17 cellular contexts compared by ENCODE assay signal in genomic region chr22:45227645-45228400, GRCh38. TPM values are rescaled to one million over a fixed set of nuclear protein-coding genes. Genes with fewer than 3 reads are reported as not detected.
A peak's percentile ranks its signal among the peaks of the same experiment; 100 is the strongest.
DNase-seq lines count a peak whose midpoint lies in the region; ATAC-seq and TF ChIP-seq lines count a peak whose summit lies in the region.
"Had no signal": no experiment of that assay in that cellular context is flagged by ENCODE, and none has a peak within 500 bp of the region (broad histone marks: within the 10 kb centered on the region; RNA-seq: fewer than 3 reads in every experiment).

No MANE protein-coding gene starts in this region.

- no peak overlapping the region for H3K4me3 ChIP-seq in naive thymus-derived CD4-positive, alpha-beta T cell (ENCODE audit: low read length)
- no peak overlapping the region for H3K4me3 ChIP-seq in upper lobe of left lung
- H3K4me3 ChIP-seq: psoas muscle had no signal

- no peak overlapping the region for H3K27ac ChIP-seq in naive thymus-derived CD4-positive, alpha-beta T cell (ENCODE audit: low read depth, low read length)
- H3K27ac ChIP-seq in upper lobe of left lung, result peak overlapping the region; percentile 43 to 81 (median 62)
- H3K27ac ChIP-seq: KMS-11, psoas muscle had no signal

- no peaks in the 10 kb centered on the region for H3K27me3 ChIP-seq in naive thymus-derived CD4-positive, alpha-beta T cell (ENCODE audit: control insufficient read depth in 2 of 2, insufficient read depth in 2 of 2, low read length in 2 of 2)
- H3K27me3 ChIP-seq in upper lobe of left lung, result no peaks in the 10 kb centered on the region

- peak; percentile 48 for ATAC-seq in naive thymus-derived CD4-positive, alpha-beta T cell
- peak in 1 of 2 donors; percentile 66 for ATAC-seq in upper lobe of left lung (ENCODE audit: low FRiP score in 2 of 2)
- ATAC-seq: T-cell had no signal

- H3K4me1 ChIP-seq in naive thymus-derived CD4-positive, alpha-beta T cell (ENCODE audit: control insufficient read depth in 2 of 2, insufficient read depth in 2 of 2, low read length in 2 of 2), result no peaks in the 10 kb centered on the region
- peaks cover 30 to 54% (median 35%) of the 10 kb centered on the region in 4 donors for H3K4me1 ChIP-seq in upper lobe of left lung
- H3K4me1 ChIP-seq: psoas muscle had no signal

- H3K27me3 Mint-ChIP-seq in endothelial cell (ENCODE audit: unreplicated experiment) (peaks cover 14% of the 10 kb centered on the region), mesothelial cell of epicardium (ENCODE audit: low read depth) (no peaks in the 10 kb centered on the region)
- no peaks in the 10 kb centered on the region for H3K27me3 Mint-ChIP-seq in naive thymus-derived CD4-positive, alpha-beta T cell
- H3K27me3 Mint-ChIP-seq: activated naive CD8-positive, alpha-beta T cell; T-cell had no signal

- H3K36me3 ChIP-seq in naive thymus-derived CD4-positive, alpha-beta T cell (ENCODE audit: control insufficient read depth in 2 of 3, insufficient read depth in 3 of 3, low read length in 3 of 3), result no peaks in the 10 kb centered on the region
- H3K36me3 ChIP-seq in upper lobe of left lung, result no peaks in the 10 kb centered on the region

- POLR2A ChIA-PET in naive thymus-derived CD4-positive, alpha-beta T cell (lab: Charles Lee), result no interaction called here

- DNase-seq in SIG-M5 treated with dmso at 0.1 percent for 504 hours (lab: John Stamatoyannopoulos, UW; ENCODE audit: unreplicated experiment) (peak; percentile 41), SIG-M5 (lab: John Stamatoyannopoulos, UW) (no peak), endothelial cell (ENCODE audit: low spot score) (no peak), upper lobe of left lung (peak in 1 of 2 donors; percentile 68), mesothelial cell of epicardium (ENCODE audit: low spot score in 2 of 2, unreplicated experiment in 2 of 2) (no peak), AML-193 (lab: John Stamatoyannopoulos, UW) (no peak)
- DNase-seq in naive thymus-derived CD4-positive, alpha-beta T cell, result no peak
- no peak for DNase-seq in stimulated activated CD4-positive, alpha-beta T cell treated with anti-CD3 and anti-CD28 coated beads, Interleukin-4, amount 100 ng/mL, for 1 hour
- DNase-seq: activated CD4-positive, CD25-positive, alpha-beta regulatory T cell; NCI-H187; NCI-H526; stimulated activated CD4-positive, alpha-beta T cell treated with anti-CD3 and anti-CD28 coated beads, Interleukin-1b, Interleukin-23, amount 100 ng/mL, for 48 hours; T-cell had no signal

- H3K9me3 ChIP-seq in naive thymus-derived CD4-positive, alpha-beta T cell (ENCODE audit: control insufficient read depth in 2 of 3, low read length in 3 of 3), result no peaks in the 10 kb centered on the region
- H3K9me3 ChIP-seq in upper lobe of left lung, result no peaks in the 10 kb centered on the region
- H3K9me3 ChIP-seq: psoas muscle had no signal

- H3K4me1 Mint-ChIP-seq in endothelial cell (ENCODE audit: unreplicated experiment) (peaks cover 19% of the 10 kb centered on the region), mesothelial cell of epicardium (peaks cover 3% of the 10 kb centered on the region)
- peaks cover 2 to 39% (median 20%) of the 10 kb centered on the region in 7 donors for H3K4me1 Mint-ChIP-seq in naive thymus-derived CD4-positive, alpha-beta T cell

- WGBS in upper lobe of left lung, 2 donors, result 70 to 86% methylated on average over 4 to 15 of the region's 16 CpGs

- no peak for TF ChIP-seq CTCF in endothelial cell (IDR thresholded peaks at IDR 0.05; ENCODE audit: unreplicated experiment)
- TF ChIP-seq CTCF in upper lobe of left lung (IDR thresholded peaks at IDR 0.05), result no peak
- no peak for TF ChIP-seq CTCF in mesothelial cell of epicardium (IDR thresholded peaks at IDR 0.05; ENCODE audit: unreplicated experiment)

- intact Hi-C loops in naive thymus-derived CD4-positive, alpha-beta T cell (cut with micrococcal nuclease), result no loop called here

- peak in 1 of 4 donors; percentile 16 for TF ChIP-seq POLR2A in upper lobe of left lung (IDR thresholded peaks at IDR 0.05)

- H3K4me3 Mint-ChIP-seq in endothelial cell (ENCODE audit: unreplicated experiment), result peak overlapping the region; percentile 68
- H3K4me3 Mint-ChIP-seq in naive thymus-derived CD4-positive, alpha-beta T cell, result no peak overlapping the region
- H3K4me3 Mint-ChIP-seq in mesothelial cell of epicardium, result no peak overlapping the region
- H3K4me3 Mint-ChIP-seq: activated naive CD8-positive, alpha-beta T cell; T-cell had no signal

- no peak for TF ChIP-seq EP300 in upper lobe of left lung (IDR thresholded peaks at IDR 0.05)

- H3K36me3 Mint-ChIP-seq in endothelial cell (ENCODE audit: low read depth, unreplicated experiment) (no peaks in the 10 kb centered on the region), mesothelial cell of epicardium (no peaks in the 10 kb centered on the region)
- peaks cover 0 to 3% (median 0%) of the 10 kb centered on the region in 5 donors for H3K36me3 Mint-ChIP-seq in naive thymus-derived CD4-positive, alpha-beta T cell
- H3K36me3 Mint-ChIP-seq: activated naive CD8-positive, alpha-beta T cell had no signal

- CTCF ChIA-PET in naive thymus-derived CD4-positive, alpha-beta T cell (lab: Charles Lee), result no interaction called here

- H3K27ac Mint-ChIP-seq in endothelial cell (ENCODE audit: unreplicated experiment), result no peak overlapping the region
- H3K27ac Mint-ChIP-seq in naive thymus-derived CD4-positive, alpha-beta T cell, result no peak overlapping the region
- no peak overlapping the region for H3K27ac Mint-ChIP-seq in mesothelial cell of epicardium
- H3K27ac Mint-ChIP-seq: activated naive CD8-positive, alpha-beta T cell; T-cell had no signal

- no peaks in the 10 kb centered on the region for H3K9me3 Mint-ChIP-seq in endothelial cell (ENCODE audit: unreplicated experiment)
- H3K9me3 Mint-ChIP-seq in naive thymus-derived CD4-positive, alpha-beta T cell, result no peaks in the 10 kb centered on the region
- H3K9me3 Mint-ChIP-seq in mesothelial cell of epicardium, result no peaks in the 10 kb centered on the region
- H3K9me3 Mint-ChIP-seq: T-cell had no signal

RNA-seq across cellular contexts. Expression of gene KIAA0930, which starts 12.9 kb away (rescaled TPM):
- total RNA-seq in endothelial cell (ENCODE audit: unreplicated experiment), result 18.7 TPM
- 10 to 100 TPM; 13.2 to 58.2 (median 27.9) TPM for total RNA-seq in naive thymus-derived CD4-positive, alpha-beta T cell
- 1 to 10 TPM; 2.3 to 2.5 TPM for polyA plus RNA-seq in naive thymus-derived CD4-positive, alpha-beta T cell
- 100 to 1,000 TPM in 1 of 6 donors, 10 to 100 TPM in 5; 31.2 to 103 (median 42.8) TPM for total RNA-seq in upper lobe of left lung
- 31.1 to 32.1 TPM (median 31.4 TPM) in 3 replicates for total RNA-seq in mesothelial cell of epicardium

RNA-seq across cellular contexts. Expression of gene UPK3A, which starts 56.9 kb away (rescaled TPM):
- total RNA-seq in endothelial cell (ENCODE audit: unreplicated experiment) (not detected), upper lobe of left lung (under 1 TPM in 1 of 6 donors, not detected in 5; 0.44 TPM), mesothelial cell of epicardium (0.59 to 0.87 TPM (median 0.84 TPM) in 3 replicates)
- under 1 TPM in 1 of 5 experiments, not detected in 4; 0.61 TPM for total RNA-seq in naive thymus-derived CD4-positive, alpha-beta T cell
- under 1 TPM in 1 of 2 donors, not detected in 1; 0.25 TPM for polyA plus RNA-seq in naive thymus-derived CD4-positive, alpha-beta T cell
- total RNA-seq: G401, T-cell had no signal
